ENCODE assay signal across 27 cellular contexts in the genomic region with DNA sequence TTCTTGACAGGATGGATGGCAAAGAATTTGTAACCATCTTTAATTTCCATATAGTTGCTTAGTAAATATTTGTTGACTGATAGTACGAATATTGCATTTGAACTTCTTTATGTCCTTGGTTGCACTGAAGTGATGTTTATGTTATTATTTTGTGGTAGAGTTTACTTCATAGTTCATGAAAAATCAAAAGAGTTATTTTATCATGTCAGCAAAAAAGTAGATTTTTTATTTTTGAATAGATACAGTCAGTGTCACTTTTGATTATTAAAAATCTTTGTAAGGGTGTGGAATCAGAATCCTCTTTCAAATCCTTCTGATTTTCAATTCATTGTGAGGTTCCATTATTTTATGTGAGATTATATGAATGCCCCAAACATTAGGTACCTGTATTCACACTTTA. TPM values are rescaled to one million over a fixed set of nuclear protein-coding genes. Genes with fewer than 3 reads are reported as not detected.
DNase-seq lines count a peak whose midpoint lies in the region; ATAC-seq, FAIRE-seq and TF ChIP-seq lines count a peak whose summit lies in the region.
"Had no signal": no experiment of that assay in that cellular context is flagged by ENCODE, and none has a peak within 500 bp of the region (broad histone marks: within the 10 kb centered on the region; RNA-seq: fewer than 3 reads in every experiment).

No MANE protein-coding gene starts in this region.

- H2AFZ ChIP-seq in HepG2 (ENCODE audit: low read length) (no peak overlapping the region), K562 (ENCODE audit: low read depth, low read length) (no peak overlapping the region)

- H3K79me2 ChIP-seq in HepG2 (ENCODE audit: insufficient read depth, low read length) (no peaks in the 10 kb centered on the region), K562 (ENCODE audit: control insufficient read depth, insufficient read depth, low read length) (peaks cover 6% of the 10 kb centered on the region; the same call in 1 of the 3 replicates)

- FAIRE-seq in HepG2 (lab: Jason Lieb, UNC) (no peak), K562 (lab: Jason Lieb, UNC) (no peak)
- FAIRE-seq: GM12878, GM12892, GM18507, GM19239 had no signal

- TF ChIP-seq RAD21 in HepG2 (CRISPR knock-in tag; IDR thresholded peaks at IDR 0.05): no peak
- no peak for TF ChIP-seq RAD21 in K562 (CRISPR knock-in tag; conservative IDR thresholded peaks at IDR 0.05 in 1 of 2, IDR thresholded peaks at IDR 0.05 in 1 of 2)

- H3K36me3 ChIP-seq in HepG2 (replicated peaks in 1 of 2; ENCODE audit: control insufficient read depth in 1 of 2, insufficient read depth in 2 of 2, low read length in 2 of 2) (no peaks in the 10 kb centered on the region), right lobe of liver (no peaks in the 10 kb centered on the region), K562 (ENCODE audit: control insufficient read depth, insufficient read depth, low read length) (no peaks in the 10 kb centered on the region), psoas muscle (ENCODE audit: insufficient read depth in 1 of 2, low read depth in 1 of 2) (peaks cover 0 to 10% of the 10 kb centered on the region in 2 donors)
- H3K36me3 ChIP-seq: BE2C had no signal

- H3K9ac ChIP-seq in HepG2 (ENCODE audit: insufficient read depth, low read depth, low read length) (no peak overlapping the region), K562 (ENCODE audit: insufficient read depth in 1 of 2, low read depth in 2 of 2, low read length in 2 of 2) (no peak overlapping the region)
- H3K9ac ChIP-seq: BLaER1 had no signal

- TF ChIP-seq POLR2A in HepG2 (IDR thresholded peaks at IDR 0.05; ENCODE audit: insufficient read depth in 1 of 2, low read depth in 2 of 2, low read length in 2 of 2) (no peak), right lobe of liver (IDR thresholded peaks at IDR 0.05) (no peak), K562 (conservative IDR thresholded peaks at IDR 0.05) (no peak)

- H3K9me3 ChIP-seq in HepG2 (ENCODE audit: low read length) (no peaks in the 10 kb centered on the region), right lobe of liver (no peaks in the 10 kb centered on the region), K562 (replicated peaks; ENCODE audit: control insufficient read depth, insufficient read depth, low read depth, low read length) (no peaks in the 10 kb centered on the region), psoas muscle (no peaks in the 10 kb centered on the region)
- H3K9me3 ChIP-seq: BE2C, BLaER1 had no signal

- H3K9me1 ChIP-seq in K562 (ENCODE audit: control insufficient read depth, insufficient read depth, low read length): no peaks in the 10 kb centered on the region

- CTCF ChIA-PET in HepG2 (lab: Yijun Ruan, JAX; ENCODE audit: low intra/inter-chr PET ratio, low total read pairs): no interaction called here
- CTCF ChIA-PET in K562 (lab: Yijun Ruan, JAX; ENCODE audit: low intra/inter-chr PET ratio): no interaction called here

- in situ Hi-C loops in HepG2 (cut with HindIII; ENCODE audit: extremely low pct_ligation_motif_present, low pct_unique_long_range_greater_than_20kb) (no loop called here), K562 (cut with MboI) (loop anchor here (10.0 kb wide), 1 partner anchor 175 kb away; no protein-coding TSS in a partner anchor)

- intact Hi-C loops in HepG2 (cut with micrococcal nuclease; ENCODE audit: unreplicated experiment) (loop anchor here (5.0 to 10.0 kb wide), 2 partner anchors 142 to 325 kb away; partner anchors contain the start of genes LNP1 and TOMM70), right lobe of liver (cut with DNase I) (no loop called here), K562 (cut with micrococcal nuclease) (no loop called here), psoas muscle (cut with DNase I) (loop anchor here in 1 of 2 donors (5.0 kb wide), 1 partner anchor 173 kb away; no protein-coding TSS in a partner anchor)

- H3K4me3 ChIP-seq in HepG2 (replicated peaks in 1 of 3; ENCODE audit: insufficient read depth in 1 of 3, low read depth in 2 of 3, low read length in 3 of 3) (no peak overlapping the region), right lobe of liver (no peak overlapping the region), K562 (no peak overlapping the region), psoas muscle (no peak overlapping the region)
- H3K4me3 ChIP-seq: BLaER1, GM12878 had no signal

- H3K27me3 ChIP-seq in HepG2 (ENCODE audit: control insufficient read depth in 1 of 2, insufficient read depth in 2 of 2, low read length in 2 of 2) (no peaks in the 10 kb centered on the region), right lobe of liver (no peaks in the 10 kb centered on the region), K562 (ENCODE audit: control insufficient read depth in 2 of 2, insufficient read depth in 2 of 2, low read length in 2 of 2) (no peaks in the 10 kb centered on the region), psoas muscle (ENCODE audit: insufficient read depth in 3 of 3, low read length in 2 of 3) (no peaks in the 10 kb centered on the region)
- H3K27me3 ChIP-seq: BE2C, BLaER1 had no signal

- TF ChIP-seq EP300 in HepG2 (IDR thresholded peaks at IDR 0.05; ENCODE audit: low read depth in 2 of 2, low read length in 2 of 2) (no peak), HepG2 (CRISPR knock-in tag; IDR thresholded peaks at IDR 0.05; ENCODE audit: borderline replicate concordance) (no peak), K562 (IDR thresholded peaks at IDR 0.05; ENCODE audit: low read length) (no peak)

- TF ChIP-seq CTCF in HepG2 (CRISPR knock-in tag; IDR thresholded peaks at IDR 0.05) (no peak), right lobe of liver (IDR thresholded peaks at IDR 0.05) (no peak), K562 (IDR thresholded peaks at IDR 0.05 in 2 of 3, conservative IDR thresholded peaks at IDR 0.05 in 1 of 3; ENCODE audit: insufficient read depth in 2 of 3, low read depth in 1 of 3, low read length in 3 of 3) (no peak), psoas muscle (IDR thresholded peaks at IDR 0.05) (no peak)

- H3K4me1 ChIP-seq in HepG2 (ENCODE audit: insufficient read depth, low read length): peaks cover 76% of the 10 kb centered on the region
- H3K4me1 ChIP-seq in right lobe of liver: peaks cover 0 to 23% (median 6%) of the 10 kb centered on the region in 4 donors
- peaks cover 3 to 55% of the 10 kb centered on the region in 2 experiments; a peak in 4 of 5 replicates for H3K4me1 ChIP-seq in K562 (replicated peaks in 1 of 2; ENCODE audit: control insufficient read depth in 2 of 2, insufficient read depth in 2 of 2, low read length in 2 of 2)
- peaks cover 34% of the 10 kb centered on the region for H3K4me1 ChIP-seq in psoas muscle
- H3K4me1 ChIP-seq: BE2C had no signal

- DNase-seq in HepG2 (ENCODE audit: low spot score) (no peak), right lobe of liver (no peak), K562 (ENCODE audit: extremely low read depth in 1 of 4, low spot score in 3 of 4) (no peak), psoas muscle (no peak), NCI-H526 (lab: John Stamatoyannopoulos, UW) (no peak), putamen (ENCODE audit: low spot score) (no peak)
- DNase-seq: ACHN; BE2C; C1 segment of cervical spinal cord; CD4-positive, alpha-beta memory T cell; CD4-positive, CD25-positive, alpha-beta regulatory T cell; CD8-positive, alpha-beta memory T cell; COR-L47; DMS 273 treated with DMSO at 0.1 percent for 48 hours; DMS153; DMS53; DMS79; DND-41; EL; GDM1 had no signal

- H3K4me2 ChIP-seq in HepG2 (ENCODE audit: low read depth, low read length) (no peak overlapping the region), K562 (ENCODE audit: insufficient read depth, low read length) (no peak overlapping the region)
- H3K4me2 ChIP-seq: BLaER1 had no signal

- 94% methylated on average over 1 of the region's 1 CpG for WGBS in HepG2 (ENCODE audit: low lambda C conversion rate)
- 91% methylated on average over 1 of the region's 1 CpG for WGBS in right lobe of liver (ENCODE audit: insufficient coverage, low coverage, low lambda C conversion rate, missing lambda C conversion rate)
- 86% methylated on average over 1 of the region's 1 CpG for WGBS in K562 (ENCODE audit: insufficient coverage, low coverage, missing lambda C conversion rate)
- WGBS in psoas muscle, 3 donors: 81 to 93% (median 90%) methylated on average over 1 of the region's 1 CpG

- BruUV-seq in HepG2 (replicated peaks; lab: Mats Ljungman, UMichigan) (no TSS peak), K562 (replicated peaks; lab: Mats Ljungman, UMichigan) (no TSS peak)

- POLR2A ChIA-PET in HepG2 (lab: Yijun Ruan, JAX) (no interaction called here), K562 (lab: Yijun Ruan, JAX) (interaction anchor here (0.6 kb wide), 1 partner anchor 256 kb away, joined by 3 read pairs; no protein-coding TSS in a partner anchor)

- no peaks in the 10 kb centered on the region for H4K20me1 ChIP-seq in HepG2 (ENCODE audit: insufficient read depth, low read length)
- no peaks in the 10 kb centered on the region for H4K20me1 ChIP-seq in K562 (replicated peaks; ENCODE audit: control insufficient read depth, insufficient read depth, low read length)
- H4K20me1 ChIP-seq: BLaER1 had no signal

- ATAC-seq in HepG2 (no peak), right lobe of liver (no peak), K562 (no peak), psoas muscle (no peak), GM19324 (IDR thresholded peaks at IDR 0.05; ENCODE audit: low FRiP score, unreplicated experiment) (no peak)
- ATAC-seq: GM12878 had no signal

- H3K27ac ChIP-seq in HepG2 (ENCODE audit: extremely low read length, insufficient read depth, low read length) (peak overlapping the region; percentile 97), right lobe of liver (no peak overlapping the region), K562 (ENCODE audit: extremely low read depth, low read depth, low read length) (no peak overlapping the region), psoas muscle (peak overlapping the region; percentile 46)
- H3K27ac ChIP-seq: 22Rv1, BLaER1 had no signal

RNA-seq across cellular contexts. Expression of gene FILIP1L, which starts 35.0 kb away (rescaled TPM):
- total RNA-seq in HepG2 (2016; rRNA removed; fragmentation: Illumina TruSeq; extraction: Trizol): 8.1 and 10.2 TPM in 2 replicates
- total RNA-seq in HepG2 (2016; cell fraction: cytosol; rRNA removed; fragmentation: Illumina TruSeq; extraction: Trizol; ENCODE audit: low read depth): 1.0 and 1.1 TPM in 2 replicates
- 7.7 and 10.2 TPM in 2 replicates for total RNA-seq in HepG2 (2016; cell fraction: insoluble cytoplasmic fraction; rRNA removed; fragmentation: Illumina TruSeq; extraction: Trizol)
- total RNA-seq in HepG2 (2016; cell fraction: membrane; rRNA removed; fragmentation: Illumina TruSeq; extraction: Trizol): 2.4 and 3.3 TPM in 2 replicates
- 5.5 and 5.9 TPM in 2 replicates for total RNA-seq in HepG2 (2016; cell fraction: nucleus; rRNA removed; fragmentation: Illumina TruSeq; extraction: Trizol)
- 166 and 187 TPM in 2 replicates for polyA plus RNA-seq in HepG2 (2011; rRNA removed)
- polyA plus RNA-seq in HepG2 (2011; cell fraction: cytosol; rRNA removed): 125 and 126 TPM in 2 replicates
- 122 and 131 TPM in 2 replicates for polyA plus RNA-seq in HepG2 (2011; cell fraction: nucleus; rRNA removed)
- polyA plus RNA-seq in HepG2 (2012): 68.2 and 110 TPM in 2 replicates
- polyA plus RNA-seq in HepG2 (2016; cell fraction: cytosol; fragmentation: Illumina TruSeq; extraction: Trizol; ENCODE audit: low read depth): 0.85 and 0.89 TPM in 2 replicates
- 13.3 and 13.4 TPM in 2 replicates for polyA plus RNA-seq in HepG2 (2016; cell fraction: insoluble cytoplasmic fraction; fragmentation: Illumina TruSeq; extraction: Trizol; ENCODE audit: low read depth)
- polyA plus RNA-seq in HepG2 (2016; cell fraction: membrane; fragmentation: Illumina TruSeq; extraction: Trizol; ENCODE audit: low read depth): 1.5 and 2.1 TPM in 2 replicates
- 8.6 and 9.7 TPM in 2 replicates for polyA plus RNA-seq in HepG2 (2016; cell fraction: nucleus; fragmentation: Illumina TruSeq; extraction: Trizol; ENCODE audit: insufficient read depth, low read depth)
- 0.05 and 92.6 TPM in 2 replicates for polyA minus RNA-seq in HepG2 (2011; rRNA and poly(A)+ RNA removed; ENCODE audit: low replicate concordance)
- 131 and 135 TPM in 2 replicates for polyA minus RNA-seq in HepG2 (2011; cell fraction: cytosol; rRNA and poly(A)+ RNA removed)
- polyA minus RNA-seq in HepG2 (2011; cell fraction: nucleus; rRNA and poly(A)+ RNA removed): 134 and 197 TPM in 2 replicates
- 10 to 100 TPM in 1 of 6 experiments, 1 to 10 TPM in 4, under 1 TPM in 1; 0.97 to 10.8 (median 3.6) TPM for total RNA-seq in right lobe of liver
- 1.0 and 4.2 TPM in 2 replicates for total RNA-seq in K562 (2011; cell fraction: chromatin; rRNA removed; ENCODE audit: low replicate concordance)
- total RNA-seq in K562 (2011; cell fraction: nucleolus; rRNA removed): 0.92 and 1.0 TPM in 2 replicates
- total RNA-seq in K562 (2011; cell fraction: nucleoplasm; rRNA removed): 0.76 and 2.8 TPM in 2 replicates
- 0.73 and 0.94 TPM in 2 replicates for total RNA-seq in K562 (2014; rRNA removed)
- total RNA-seq in K562 (2014; rRNA removed; fragmentation: Illumina TruSeq; extraction: Trizol): 1.5 and 2.1 TPM in 2 replicates
- 1.1 and 1.7 TPM in 2 replicates for total RNA-seq in K562 (2015; rRNA removed; fragmentation: Illumina TruSeq; extraction: Trizol)
- 1.6 TPM in 2 replicates for total RNA-seq in K562 (2021)
- 2.1 and 2.7 TPM in 2 replicates for polyA plus RNA-seq in K562 (2011; rRNA removed)
- polyA plus RNA-seq in K562 (2011; cell fraction: cytosol; rRNA removed): 0.88 and 2.6 TPM in 2 replicates
- polyA plus RNA-seq in K562 (2011; cell fraction: nucleus; rRNA removed): 3.6 and 4.1 TPM in 2 replicates
- polyA plus RNA-seq in K562 (2012): 1.5 and 2.8 TPM in 2 replicates
- polyA plus RNA-seq in K562 (2014; fragmentation: Illumina TruSeq; extraction: Trizol): 1.9 and 2.0 TPM in 2 replicates
- under 1 TPM; 0.50 to 0.63 TPM for polyA plus RNA-seq in K562 (2014; fragmentation: Nextera tagmentation; extraction: Ambion mirVana)
- polyA plus RNA-seq in K562 (2014; rRNA removed): 0.91 and 1.8 TPM in 2 replicates
- polyA minus RNA-seq in K562 (2011; rRNA and poly(A)+ RNA removed): 4.2 and 4.9 TPM in 2 replicates
- polyA minus RNA-seq in K562 (2011; cell fraction: cytosol; rRNA and poly(A)+ RNA removed): 1.1 and 2.4 TPM in 2 replicates
- 0.94 and 4.8 TPM in 2 replicates for polyA minus RNA-seq in K562 (2011; cell fraction: nucleus; rRNA and poly(A)+ RNA removed)
- total RNA-seq in psoas muscle: 100 to 1,000 TPM in 3 of 4 donors, 10 to 100 TPM in 1; 78.5 to 274 (median 138) TPM
- polyA plus RNA-seq in psoas muscle: 10 to 100 TPM in 2 of 3 donors, 1 to 10 TPM in 1; 9.2 to 28.0 (median 15.5) TPM
- total RNA-seq: CD4-positive, alpha-beta memory T cell had no signal

Comparison
In these comparisons a context has a peak if more than half of its experiments do, and no peak if none do; other contexts are left out.
1. H3K27ac ChIP-seq: peak in HepG2 (single experiment) and psoas muscle (single experiment); none in right lobe of liver (0 of 3) and K562 (single experiment).
2. RNA of gene FILIP1L, which starts 35.0 kb away (total RNA-seq): 78.5 to 274 TPM in psoas muscle; 1.0 to 10.2 TPM in HepG2, 0.97 to 10.8 TPM in right lobe of liver and 0.73 to 4.2 TPM in K562; every median in the first group is over 4 times any median in the second.
3. Of the 241 proteins assayed by ChIP-seq in both HepG2 and K562: peak only in HepG2: none; only in K562: MAFG; in both: MAFF and MAFK; in neither: 238.